ENCODE assay signal across 9 cellular contexts in genomic region chr5:164597293-164597900, GRCh38.
DNase-seq lines count a peak whose midpoint lies in the region; ATAC-seq, FAIRE-seq and TF ChIP-seq lines count a peak whose summit lies in the region.
"Had no signal": no experiment of that assay in that cellular context is flagged by ENCODE, and none has a peak within 500 bp of the region (broad histone marks: within the 10 kb centered on the region; RNA-seq: fewer than 3 reads in every experiment).

No MANE protein-coding gene starts in this region.

- WGBS in spleen, 5 donors = 48 to 58% (median 52%) methylated on average over 5 of the region's 5 CpGs

- no peaks in the 10 kb centered on the region for H3K79me2 ChIP-seq in keratinocyte (ENCODE audit: control insufficient read depth, insufficient read depth, low read length)

- no peak for TF ChIP-seq POLR2A in spleen (IDR thresholded peaks at IDR 0.05)

- H3K36me3 ChIP-seq in keratinocyte (ENCODE audit: control insufficient read depth in 2 of 2, extremely low read depth in 1 of 2, insufficient read depth in 2 of 2, low read length in 2 of 2) = no peaks in the 10 kb centered on the region
- no peaks in the 10 kb centered on the region for H3K36me3 ChIP-seq in spleen

- CTCF ChIA-PET in HEK293T (lab: Yijun Ruan, JAX) = no interaction called here

- H3K9me1 ChIP-seq in keratinocyte (ENCODE audit: control insufficient read depth, extremely low read depth, insufficient read depth, low read length) = no peaks in the 10 kb centered on the region

- peaks cover 11 to 14% of the 10 kb centered on the region in 2 donors for H3K9me3 Mint-ChIP-seq in stimulated activated naive CD8-positive, alpha-beta T cell treated with anti-CD3 and anti-CD28 coated beads, Interleukin-15, amount 100 ng/mL, for 72 hours

- no peak overlapping the region for H3K9ac ChIP-seq in keratinocyte (ENCODE audit: control insufficient read depth, extremely low read depth, insufficient read depth, low read length)

- H3K27me3 ChIP-seq in keratinocyte (ENCODE audit: control insufficient read depth, extremely low read depth, insufficient read depth, low read length) (no peaks in the 10 kb centered on the region), spleen (replicated peaks in 1 of 7) (no peaks in the 10 kb centered on the region)

- H4K20me1 ChIP-seq in keratinocyte (ENCODE audit: control insufficient read depth, extremely low read depth, insufficient read depth, low read length) = no peaks in the 10 kb centered on the region

- dilution Hi-C loops in keratinocyte (cut with MboI; ENCODE audit: extremely low pct_ligation_motif_present, low sequenced_read_pairs) = no loop called here

- no peaks in the 10 kb centered on the region for H3K27me3 Mint-ChIP-seq in stimulated activated naive CD8-positive, alpha-beta T cell treated with anti-CD3 and anti-CD28 coated beads, Interleukin-15, amount 100 ng/mL, for 72 hours

- TF ChIP-seq CTCF in keratinocyte (optimal IDR thresholded peaks at IDR 0.05 in 1 of 3, IDR thresholded peaks at IDR 0.05 in 1 of 3, conservative IDR thresholded peaks at IDR 0.05 in 1 of 3; ENCODE audit: extremely low read depth in 1 of 3, insufficient read depth in 2 of 3, low read length in 3 of 3) (peak in 2 of 3 experiments; percentile 15 to 18), spleen (IDR thresholded peaks at IDR 0.05 in 8 of 11, conservative IDR thresholded peaks at IDR 0.05 in 3 of 11) (no peak)

- FAIRE-seq in keratinocyte (lab: Jason Lieb, UNC) = no peak

- no peaks in the 10 kb centered on the region for H3K4me1 Mint-ChIP-seq in stimulated activated naive CD8-positive, alpha-beta T cell treated with anti-CD3 and anti-CD28 coated beads, Interleukin-15, amount 100 ng/mL, for 72 hours

- peak; percentile 75 for ATAC-seq in GM18517 (IDR thresholded peaks at IDR 0.05; ENCODE audit: unreplicated experiment)
- no peak for ATAC-seq in stimulated activated naive CD8-positive, alpha-beta T cell treated with anti-CD3 and anti-CD28 coated beads, Interleukin-15, amount 100 ng/mL, for 72 hours

- POLR2A ChIA-PET in HEK293T (lab: Yijun Ruan, JAX) = no interaction called here

- DNase-seq in HEK293T (ENCODE audit: extremely low spot score) = peak; percentile 35
- DNase-seq in NAMALWA (ENCODE audit: low spot score) = peak; percentile 62
- DNase-seq in keratinocyte (ENCODE audit: low read depth, low spot score) = no peak
- no peak for DNase-seq in cerebellar nuclear complex (lab: John Stamatoyannopoulos, UW)
- no peak for DNase-seq in stimulated activated naive CD8-positive, alpha-beta T cell treated with anti-CD3 and anti-CD28 coated beads, Interleukin-15, amount 100 ng/mL, for 72 hours
- no peak for DNase-seq in NCI-H2081 treated with DMSO at 0.1 percent for 48 hours (lab: John Stamatoyannopoulos, UW)
- no peak for DNase-seq in spleen

- H3K4me1 ChIP-seq in keratinocyte (ENCODE audit: control insufficient read depth, extremely low read depth, insufficient read depth, low read length) (no peaks in the 10 kb centered on the region), spleen (no peaks in the 10 kb centered on the region)

- no peak overlapping the region for H3K4me2 ChIP-seq in keratinocyte (ENCODE audit: control insufficient read depth, extremely low read depth, insufficient read depth, low read depth, low read length)

- H3K27ac Mint-ChIP-seq in stimulated activated naive CD8-positive, alpha-beta T cell treated with anti-CD3 and anti-CD28 coated beads, Interleukin-15, amount 100 ng/mL, for 72 hours = no peak overlapping the region

- H3K27ac ChIP-seq in keratinocyte (ENCODE audit: control insufficient read depth, insufficient read depth, low read length) = no peak overlapping the region
- H3K27ac ChIP-seq in spleen = no peak overlapping the region
- H3K27ac ChIP-seq: epithelial cell of prostate had no signal

- H2AFZ ChIP-seq in keratinocyte (ENCODE audit: control insufficient read depth, low read length) = no peak overlapping the region

- intact Hi-C loops in spleen (cut with DNase I; ENCODE audit: low total_unique reads) = no loop called here

- peaks cover 2% of the 10 kb centered on the region for H3K9me3 ChIP-seq in keratinocyte (ENCODE audit: control insufficient read depth, low read depth, low read length)
- H3K9me3 ChIP-seq in spleen = peaks cover 0 to 17% (median 0%) of the 10 kb centered on the region in 8 donors

- no peak overlapping the region for H3K4me3 ChIP-seq in keratinocyte (ENCODE audit: control insufficient read depth in 2 of 3, extremely low read depth in 1 of 3, insufficient read depth in 2 of 3, low read depth in 1 of 3, low read length in 3 of 3)
- no peak overlapping the region for H3K4me3 ChIP-seq in spleen

- H3K4me3 Mint-ChIP-seq in stimulated activated naive CD8-positive, alpha-beta T cell treated with anti-CD3 and anti-CD28 coated beads, Interleukin-15, amount 100 ng/mL, for 72 hours = no peak overlapping the region

TF ChIP-seq in HEK293T, 16 proteins besides CTCF, POLR2A, EP300 and RAD21:
- TF ChIP-seq ELF4 (IDR thresholded peaks at IDR 0.05) (no peak), FOXM1 (IDR thresholded peaks at IDR 0.05; ENCODE audit: borderline replicate concordance) (no peak), FOXK2 (IDR thresholded peaks at IDR 0.05) (no peak), FOXA1 (IDR thresholded peaks at IDR 0.05) (no peak), ARNT (IDR thresholded peaks at IDR 0.05) (no peak), HDGF (IDR thresholded peaks at IDR 0.05; ENCODE audit: borderline replicate concordance) (no peak), ZNF384 (IDR thresholded peaks at IDR 0.05) (no peak), SUZ12 (IDR thresholded peaks at IDR 0.05) (no peak), SP1 (IDR thresholded peaks at IDR 0.05) (no peak), PKNOX1 (IDR thresholded peaks at IDR 0.05) (no peak), CTBP1 (IDR thresholded peaks at IDR 0.05; ENCODE audit: borderline replicate concordance) (no peak), L3MBTL2 (conservative IDR thresholded peaks at IDR 0.05) (no peak), LEF1 (IDR thresholded peaks at IDR 0.05; ENCODE audit: borderline replicate concordance) (no peak), TARDBP (IDR thresholded peaks at IDR 0.05) (no peak), NFRKB (IDR thresholded peaks at IDR 0.05) (no peak), BHLHE40 (IDR thresholded peaks at IDR 0.05; ENCODE audit: borderline replicate concordance) (no peak)

Comparison
In these comparisons a context has a peak if more than half of its experiments do, and no peak if none do; other contexts are left out.
1. DNase-seq: peak in HEK293T (single experiment) and NAMALWA (single experiment); none in keratinocyte (single experiment), cerebellar nuclear complex (0 of 2), stimulated activated naive CD8-positive, alpha-beta T cell treated with anti-CD3 and anti-CD28 coated beads, Interleukin-15, amount 100 ng/mL, for 72 hours (0 of 2), NCI-H2081 treated with DMSO at 0.1 percent for 48 hours (single experiment) and spleen (single experiment).
2. CTCF ChIP-seq: peak in keratinocyte (2 of 3); none in spleen (0 of 11).